27 cellular contexts compared by ENCODE assay signal in genomic region chr4:98921292-98921691, GRCh38. TPM values are rescaled to one million over a fixed set of nuclear protein-coding genes. Genes with fewer than 3 reads are reported as not detected.
DNase-seq lines count a peak whose midpoint lies in the region; ATAC-seq and TF ChIP-seq lines count a peak whose summit lies in the region.
"Had no signal": no experiment of that assay in that cellular context is flagged by ENCODE, and none has a peak within 500 bp of the region (broad histone marks: within the 10 kb centered on the region; RNA-seq: fewer than 3 reads in every experiment).

No MANE protein-coding gene starts in this region.

- no peaks in the 10 kb centered on the region for H3K9me3 Mint-ChIP-seq in chondrocyte (ENCODE audit: low read depth)
- H3K9me3 Mint-ChIP-seq in activated T-helper 2 cell treated with anti-CD3 and anti-CD28 coated beads, Interferon-gamma antibody, Interleukin-2, Interleukin-4, amounts not matched to agents 10 μg/mL and 5 μg/mL and 100 μg/mL, durations not matched to agents 14 hours and 24 hours and 36 hours, result no peaks in the 10 kb centered on the region
- H3K9me3 Mint-ChIP-seq: CD4-positive, alpha-beta memory T cell; H9 had no signal

- no peaks in the 10 kb centered on the region for H3K27me3 Mint-ChIP-seq in chondrocyte (ENCODE audit: low read depth)
- no peaks in the 10 kb centered on the region for H3K27me3 Mint-ChIP-seq in activated T-helper 2 cell treated with anti-CD3 and anti-CD28 coated beads, Interferon-gamma antibody, Interleukin-2, Interleukin-4, amounts not matched to agents 10 μg/mL and 5 μg/mL and 100 μg/mL, durations not matched to agents 14 hours and 24 hours and 36 hours (ENCODE audit: low read depth)
- H3K27me3 Mint-ChIP-seq: CD4-positive, alpha-beta memory T cell had no signal

- no peak for DNase-seq in chondrocyte (ENCODE audit: low spot score)
- DNase-seq in smooth muscle cell (lab: John Stamatoyannopoulos, UW; ENCODE audit: unreplicated experiment), result no peak
- DNase-seq in activated T-helper 2 cell treated with anti-CD3 and anti-CD28 coated beads, Interferon-gamma antibody, Interleukin-2, Interleukin-4, amounts not matched to agents 10 μg/mL and 5 μg/mL and 100 μg/mL, durations not matched to agents 14 hours and 24 hours and 36 hours (ENCODE audit: low spot score), result no peak
- DNase-seq in anterior cingulate cortex (lab: John Stamatoyannopoulos, UW), result no peak
- DNase-seq in NCI-H1105 (lab: John Stamatoyannopoulos, UW), result no peak
- DNase-seq: AML-193; CD4-positive, alpha-beta memory T cell; COR-L47; DMS53; GDM1; GM23248; H9; NCI-H2029; NCI-H446; NCI-H524 treated with DMSO at 0.1 percent for 48 hours; NCI-H774; NK-92 treated with Interleukin-12 subunit alpha and Interleukin-12 subunit beta, amount 100 ng/mL, for 24 hours; Right ventricle myocardium superior; RPMI8226; T-helper 1 cell had no signal

- H3K9me3 ChIP-seq in Loucy (ENCODE audit: insufficient read depth, low read depth, low read length), result no peaks in the 10 kb centered on the region
- H3K9me3 ChIP-seq in smooth muscle cell (replicated peaks; ENCODE audit: low read depth), result no peaks in the 10 kb centered on the region
- H3K9me3 ChIP-seq: A549, SJSA1 had no signal

- H3F3A ChIP-seq in Loucy (ENCODE audit: low read depth) (no peaks in the 10 kb centered on the region), smooth muscle cell (ENCODE audit: low read depth) (no peaks in the 10 kb centered on the region)

- H3K27ac Mint-ChIP-seq in chondrocyte (ENCODE audit: unreplicated experiment), result peak overlapping the region; percentile 54
- H3K27ac Mint-ChIP-seq in activated T-helper 2 cell treated with anti-CD3 and anti-CD28 coated beads, Interferon-gamma antibody, Interleukin-2, Interleukin-4, amounts not matched to agents 10 μg/mL and 5 μg/mL and 100 μg/mL, durations not matched to agents 14 hours and 24 hours and 36 hours, result no peak overlapping the region
- H3K27ac Mint-ChIP-seq: CD4-positive, alpha-beta memory T cell had no signal

- H3K4me2 ChIP-seq in Loucy (ENCODE audit: low read depth, low read length, poor library complexity, severe bottlenecking), result peak overlapping the region; percentile 78
- H3K4me2 ChIP-seq in smooth muscle cell, result no peak overlapping the region
- H3K4me2 ChIP-seq: A549; BLaER1 treated with 17β-estradiol and CSF1 and Interleukin-3, amounts not matched to agents 10 nM and 100 nM; KMS-11 had no signal

- H2AFZ ChIP-seq in Loucy (ENCODE audit: low read length) (no peak overlapping the region), smooth muscle cell (ENCODE audit: low read depth) (no peak overlapping the region)
- H2AFZ ChIP-seq: GM23248 had no signal

- TF ChIP-seq CTCF in Loucy (conservative IDR thresholded peaks at IDR 0.05; ENCODE audit: low read length), result no peak
- TF ChIP-seq CTCF in chondrocyte (IDR thresholded peaks at IDR 0.05), result no peak
- TF ChIP-seq CTCF in smooth muscle cell (IDR thresholded peaks at IDR 0.05; ENCODE audit: borderline replicate concordance, insufficient read depth, poor library complexity, severe bottlenecking), result no peak

- H3K4me3 Mint-ChIP-seq in chondrocyte (ENCODE audit: unreplicated experiment), result no peak overlapping the region
- H3K4me3 Mint-ChIP-seq in activated T-helper 2 cell treated with anti-CD3 and anti-CD28 coated beads, Interferon-gamma antibody, Interleukin-2, Interleukin-4, amounts not matched to agents 10 μg/mL and 5 μg/mL and 100 μg/mL, durations not matched to agents 14 hours and 24 hours and 36 hours (ENCODE audit: low read depth), result no peak overlapping the region
- H3K4me3 Mint-ChIP-seq: H9 had no signal

- H3K36me3 Mint-ChIP-seq in chondrocyte (ENCODE audit: low read depth), result peaks cover 1% of the 10 kb centered on the region
- H3K36me3 Mint-ChIP-seq in activated T-helper 2 cell treated with anti-CD3 and anti-CD28 coated beads, Interferon-gamma antibody, Interleukin-2, Interleukin-4, amounts not matched to agents 10 μg/mL and 5 μg/mL and 100 μg/mL, durations not matched to agents 14 hours and 24 hours and 36 hours (ENCODE audit: low read depth), result peaks cover 60% of the 10 kb centered on the region

- peaks cover 100% of the 10 kb centered on the region for H3K79me2 ChIP-seq in Loucy (ENCODE audit: insufficient read depth, low read length)
- peaks cover 100% of the 10 kb centered on the region for H3K79me2 ChIP-seq in smooth muscle cell (ENCODE audit: low read depth)

- H3K4me1 Mint-ChIP-seq in chondrocyte (ENCODE audit: low read depth), result peaks cover 27% of the 10 kb centered on the region
- H3K4me1 Mint-ChIP-seq in activated T-helper 2 cell treated with anti-CD3 and anti-CD28 coated beads, Interferon-gamma antibody, Interleukin-2, Interleukin-4, amounts not matched to agents 10 μg/mL and 5 μg/mL and 100 μg/mL, durations not matched to agents 14 hours and 24 hours and 36 hours (ENCODE audit: low read depth), result peaks cover 26% of the 10 kb centered on the region

- no peaks in the 10 kb centered on the region for H3K9me2 ChIP-seq in Loucy (replicated peaks; ENCODE audit: low read depth, low read length)

- H3K27me3 ChIP-seq in Loucy (ENCODE audit: insufficient read depth, low read length, poor library complexity, severe bottlenecking) (no peaks in the 10 kb centered on the region), smooth muscle cell (ENCODE audit: low read depth) (no peaks in the 10 kb centered on the region)
- H3K27me3 ChIP-seq: BLaER1 treated with 17β-estradiol and CSF1 and Interleukin-3, amounts not matched to agents 10 nM and 100 nM; SJSA1 had no signal

- intact Hi-C loops in activated T-helper 2 cell treated with anti-CD3 and anti-CD28 coated beads, Interferon-gamma antibody, Interleukin-2, Interleukin-4, amounts not matched to agents 10 μg/mL and 5 μg/mL and 100 μg/mL, durations not matched to agents 14 hours and 24 hours and 36 hours (cut with micrococcal nuclease), result loop anchor here (10.0 kb wide), 1 partner anchor 476 kb away; no protein-coding TSS in a partner anchor

- ATAC-seq in GM18868 (IDR thresholded peaks at IDR 0.05; ENCODE audit: unreplicated experiment) (peak; percentile 42), HG02623 (IDR thresholded peaks at IDR 0.05; ENCODE audit: unreplicated experiment) (no peak)
- ATAC-seq: A549 had no signal

- H3K4me3 ChIP-seq in Loucy (ENCODE audit: low read length, poor library complexity, severe bottlenecking) (peak overlapping the region; percentile 20), smooth muscle cell (no peak overlapping the region)
- H3K4me3 ChIP-seq: A549; BLaER1 treated with 17β-estradiol and CSF1 and Interleukin-3, amounts not matched to agents 10 nM and 100 nM; GM23248; SJSA1 had no signal

- WGBS in smooth muscle cell (ENCODE audit: low lambda C conversion rate), result 95% methylated on average over 5 of the region's 5 CpGs

- H4K20me1 ChIP-seq in Loucy (ENCODE audit: insufficient read depth, low read length, poor library complexity, severe bottlenecking), result peaks cover 98% of the 10 kb centered on the region
- H4K20me1 ChIP-seq in smooth muscle cell (ENCODE audit: low read depth), result peaks cover 94% of the 10 kb centered on the region

- H3K36me3 ChIP-seq in Loucy (ENCODE audit: insufficient read depth, low read length), result no peaks in the 10 kb centered on the region
- peaks cover 5% of the 10 kb centered on the region for H3K36me3 ChIP-seq in smooth muscle cell (ENCODE audit: low read depth)

- H3K9ac ChIP-seq in Loucy (ENCODE audit: low read depth, low read length, poor library complexity, severe bottlenecking) (no peak overlapping the region), smooth muscle cell (ENCODE audit: low read depth) (no peak overlapping the region)
- H3K9ac ChIP-seq: BLaER1 treated with 17β-estradiol and CSF1 and Interleukin-3, amounts not matched to agents 10 nM and 100 nM; GM23248; KMS-11 had no signal

- H3K4me1 ChIP-seq in Loucy (ENCODE audit: insufficient read depth, low read length, poor library complexity, severe bottlenecking), result peaks cover 31% of the 10 kb centered on the region
- H3K4me1 ChIP-seq in smooth muscle cell (ENCODE audit: low read depth), result no peaks in the 10 kb centered on the region

- peak overlapping the region; percentile 38 for H3K27ac ChIP-seq in smooth muscle cell (ENCODE audit: low read depth)
- H3K27ac ChIP-seq: A549; BLaER1 treated with 17β-estradiol and CSF1 and Interleukin-3, amounts not matched to agents 10 nM and 100 nM; GM23248; KMS-11; SJSA1 had no signal

RNA-seq across cellular contexts. Expression of gene EIF4E, which starts 7.6 kb away (rescaled TPM):
- 66.1 to 79.6 TPM (median 68.8 TPM) in 3 replicates for total RNA-seq in chondrocyte
- 135 and 136 TPM in 2 replicates for total RNA-seq in smooth muscle cell
- 110 and 113 TPM in 2 replicates for polyA plus RNA-seq in smooth muscle cell
- 142 and 153 TPM in 2 replicates for total RNA-seq in activated T-helper 2 cell treated with anti-CD3 and anti-CD28 coated beads, Interferon-gamma antibody, Interleukin-2, Interleukin-4, amounts not matched to agents 10 μg/mL and 5 μg/mL and 100 μg/mL, durations not matched to agents 14 hours and 24 hours and 36 hours
